In genomic region chr13:100273138-100273537, GRCh38 we compare ENCODE assay signal across 6 cellular contexts.
"Had no signal": no experiment of that assay in that cellular context is flagged by ENCODE, and none has a peak within 500 bp of the region (broad histone marks: within the 10 kb centered on the region; RNA-seq: fewer than 3 reads in every experiment).

No MANE protein-coding gene starts in this region.

- H3K9ac ChIP-seq: KMS-11 had no signal

- DNase-seq: GOT3, H9, HCEC 1CT, IMR-90 had no signal

- H3K27ac ChIP-seq: HL-60, KMS-11 had no signal

- H3K4me2 ChIP-seq: KMS-11 had no signal

- H3K4me3 Mint-ChIP-seq: H9 had no signal

- H3K9me3 Mint-ChIP-seq: H9 had no signal
